Comparison of ENCODE assay signal across 14 cellular contexts in the genomic region with DNA sequence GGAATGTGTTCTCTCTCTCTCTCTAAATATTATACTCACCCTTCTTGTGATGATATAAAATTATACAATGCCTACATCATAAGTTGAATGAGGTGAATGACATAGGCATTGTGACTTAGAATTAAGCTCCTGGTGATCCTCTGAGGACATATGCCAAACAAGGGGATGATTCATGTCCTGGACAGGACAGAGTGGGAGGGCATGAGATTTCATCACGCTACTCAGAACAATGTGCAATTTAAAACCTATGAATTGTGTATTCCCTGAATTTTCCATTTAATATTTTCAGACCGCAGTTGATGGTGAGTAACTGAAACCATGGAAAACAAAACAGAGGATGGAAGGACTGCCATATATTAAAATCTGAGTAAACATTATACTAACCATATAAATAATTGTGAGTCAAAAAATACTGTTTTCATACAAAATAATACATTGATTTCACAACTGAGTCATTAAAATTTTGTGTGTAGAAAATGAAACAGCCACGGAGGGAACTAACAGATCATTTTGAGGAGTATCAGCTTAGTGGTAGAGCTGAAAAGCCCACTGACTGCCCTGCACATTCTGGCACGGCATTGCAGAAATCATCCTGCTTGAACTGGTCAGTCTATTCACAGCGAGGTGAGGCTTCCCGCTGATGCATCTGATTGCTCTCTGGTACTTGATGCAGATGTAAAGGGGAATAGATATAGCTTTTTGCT.
DNase-seq lines count a peak whose midpoint lies in the region; ATAC-seq and TF ChIP-seq lines count a peak whose summit lies in the region.
"Had no signal": no experiment of that assay in that cellular context is flagged by ENCODE, and none has a peak within 500 bp of the region (broad histone marks: within the 10 kb centered on the region; RNA-seq: fewer than 3 reads in every experiment).

No MANE protein-coding gene starts in this region.

- H3K4me3 Mint-ChIP-seq in MCF 10A (ENCODE audit: unreplicated experiment): peak overlapping the region; percentile 32
- H3K4me3 Mint-ChIP-seq: activated CD8-positive, alpha-beta T cell treated with anti-CD3 and anti-CD28 coated beads for 36 hours; activated naive CD4-positive, alpha-beta T cell treated with anti-CD3 and anti-CD28 coated beads for 36 hours; T-cell had no signal

- no peaks in the 10 kb centered on the region for H3K27me3 Mint-ChIP-seq in MCF 10A (ENCODE audit: insufficient read depth, unreplicated experiment)
- H3K27me3 Mint-ChIP-seq: activated CD8-positive, alpha-beta T cell treated with anti-CD3 and anti-CD28 coated beads for 36 hours; T-cell had no signal

- H3K9me3 ChIP-seq in breast epithelium: no peaks in the 10 kb centered on the region
- H3K9me3 ChIP-seq: right atrium auricular region had no signal

- H3K27ac ChIP-seq in breast epithelium: no peak overlapping the region
- H3K27ac ChIP-seq: right atrium auricular region had no signal

- CTCF ChIA-PET in MCF 10A (lab: Yijun Ruan, JAX): interaction anchor here (2.0 kb wide), 1 partner anchor 68 kb away, joined by 4 read pairs; no protein-coding TSS in a partner anchor

- H3K4me3 ChIP-seq in breast epithelium (no peak overlapping the region), foreskin fibroblast (ENCODE audit: low read depth in 1 of 2, low read length in 2 of 2) (no peak overlapping the region)
- H3K4me3 ChIP-seq: right atrium auricular region had no signal

- no peaks in the 10 kb centered on the region for H3K36me3 ChIP-seq in breast epithelium
- H3K36me3 ChIP-seq: right atrium auricular region had no signal

- DNase-seq in MCF 10A (ENCODE audit: unreplicated experiment) (peak; percentile 85), breast epithelium (ENCODE audit: low spot score in 2 of 2) (no peak), amniotic stem cell (lab: John Stamatoyannopoulos, UW) (peak; percentile 35), foreskin fibroblast (peak; percentile 19 to 56), AG08395 (ENCODE audit: low spot score) (no peak)
- DNase-seq: activated CD8-positive, alpha-beta T cell treated with anti-CD3 and anti-CD28 coated beads for 36 hours; activated naive CD4-positive, alpha-beta T cell treated with anti-CD3 and anti-CD28 coated beads for 36 hours; DND-41; NCI-H69; T-cell had no signal

- H3K4me1 ChIP-seq in breast epithelium: no peaks in the 10 kb centered on the region
- H3K4me1 ChIP-seq: right atrium auricular region had no signal

- H3K36me3 Mint-ChIP-seq in MCF 10A (ENCODE audit: insufficient read depth, unreplicated experiment): no peaks in the 10 kb centered on the region
- H3K36me3 Mint-ChIP-seq: T-cell had no signal

- intact Hi-C loops in MCF 10A (cut with micrococcal nuclease) (loop anchor here (5.0 to 10.0 kb wide), 3 partner anchors 67 to 1780 kb away; no protein-coding TSS in a partner anchor), breast epithelium (cut with DNase I; ENCODE audit: low total_unique reads) (no loop called here)

- no peak for TF ChIP-seq POLR2A in breast epithelium (IDR thresholded peaks at IDR 0.05)

- no TSS peak for BruUV-seq in MCF 10A (replicated peaks; lab: Mats Ljungman, UMichigan)

- ATAC-seq in HG03045 (IDR thresholded peaks at IDR 0.05; ENCODE audit: unreplicated experiment) (no peak), GM18870 (IDR thresholded peaks at IDR 0.05; ENCODE audit: unreplicated experiment) (no peak), HG03571 (IDR thresholded peaks at IDR 0.05; ENCODE audit: unreplicated experiment) (no peak)
- ATAC-seq: activated CD8-positive, alpha-beta T cell treated with anti-CD3 and anti-CD28 coated beads for 36 hours; T-cell had no signal

- TF ChIP-seq CTCF in MCF 10A (IDR thresholded peaks at IDR 0.05; ENCODE audit: unreplicated experiment) (no peak), breast epithelium (IDR thresholded peaks at IDR 0.05) (no peak), foreskin fibroblast (IDR thresholded peaks at IDR 0.05; ENCODE audit: low read depth, low read length) (no peak)

- no peaks in the 10 kb centered on the region for H3K9me3 Mint-ChIP-seq in MCF 10A (ENCODE audit: unreplicated experiment)
- H3K9me3 Mint-ChIP-seq: activated CD8-positive, alpha-beta T cell treated with anti-CD3 and anti-CD28 coated beads for 36 hours; activated naive CD4-positive, alpha-beta T cell treated with anti-CD3 and anti-CD28 coated beads for 36 hours had no signal

- H3K4me1 Mint-ChIP-seq in MCF 10A (ENCODE audit: insufficient read depth, unreplicated experiment): peaks cover 15% of the 10 kb centered on the region
- H3K4me1 Mint-ChIP-seq: T-cell had no signal

- no peak overlapping the region for H3K27ac Mint-ChIP-seq in MCF 10A (ENCODE audit: low read depth, unreplicated experiment)
- H3K27ac Mint-ChIP-seq: activated CD8-positive, alpha-beta T cell treated with anti-CD3 and anti-CD28 coated beads for 36 hours; activated naive CD4-positive, alpha-beta T cell treated with anti-CD3 and anti-CD28 coated beads for 36 hours; T-cell had no signal

- POLR2A ChIA-PET in MCF 10A (lab: Yijun Ruan, JAX): no interaction called here

- H3K27me3 ChIP-seq in breast epithelium: no peaks in the 10 kb centered on the region
- H3K27me3 ChIP-seq: right atrium auricular region had no signal

Comparison
In these comparisons a context has a peak if more than half of its experiments do, and no peak if none do; other contexts are left out.
1. DNase-seq: peak in MCF 10A (single experiment), amniotic stem cell (single experiment) and foreskin fibroblast (2 of 2); none in breast epithelium (0 of 2) and AG08395 (single experiment).